In genomic region chr2:12715878-12716249, GRCh38 we compare ENCODE assay signal across 8 cellular contexts. TPM values are rescaled to one million over a fixed set of nuclear protein-coding genes. Genes with fewer than 3 reads are reported as not detected.
DNase-seq lines count a peak whose midpoint lies in the region; ATAC-seq, FAIRE-seq and TF ChIP-seq lines count a peak whose summit lies in the region.

No MANE protein-coding gene starts in this region.

- TF ChIP-seq RAD21 in H1 (IDR thresholded peaks at IDR 0.05 in 1 of 2, conservative IDR thresholded peaks at IDR 0.05 in 1 of 2; ENCODE audit: low read depth in 2 of 2, low read length in 2 of 2): peak; percentile 62 to 73

- TF ChIP-seq EP300 in H1 (IDR thresholded peaks at IDR 0.05; ENCODE audit: borderline replicate concordance in 1 of 2, low read depth in 2 of 2, low read length in 2 of 2): no peak

- no peak overlapping the region for H2AK5ac ChIP-seq in H1 (ENCODE audit: low read depth, low read length)

- no peak overlapping the region for H2BK12ac ChIP-seq in H1 (ENCODE audit: low read depth, low read length)

- no peaks in the 10 kb centered on the region for H3K36me3 ChIP-seq in H1 (ENCODE audit: control insufficient read depth in 2 of 4, insufficient read depth in 4 of 4, low read length in 3 of 4)

- H4K91ac ChIP-seq in H1 (replicated peaks; ENCODE audit: insufficient read length, low read length): peak overlapping the region; percentile 71

- TF ChIP-seq CTCF in H1 (IDR thresholded peaks at IDR 0.05; ENCODE audit: control extremely low read depth in 1 of 3, insufficient read depth in 1 of 3, low read depth in 1 of 3, low read length in 3 of 3): peak; percentile 59 to 77 (median 71)

- H4K5ac ChIP-seq in H1 (ENCODE audit: insufficient read length, low read depth, low read length): no peak overlapping the region

- POLR2A ChIA-PET in H1 (lab: Charles Lee; ENCODE audit: partially characterized antibody): interaction anchor here (0.6 kb wide), 2 partner anchors 70 to 694 kb away, joined by 3 read pairs; no protein-coding TSS in a partner anchor

- H3K4ac ChIP-seq in H1 (replicated peaks; ENCODE audit: insufficient read length, low read depth, low read length): no peak overlapping the region

- no peaks in the 10 kb centered on the region for H3K9me3 ChIP-seq in H1 (ENCODE audit: insufficient read depth in 2 of 2, low read depth in 1 of 2, low read length in 1 of 2)
- H3K9me3 ChIP-seq in mononuclear cell (ENCODE audit: low read depth, low read length): no peaks in the 10 kb centered on the region

- TF ChIP-seq POLR2A in H1 (IDR thresholded peaks at IDR 0.05; ENCODE audit: control extremely low read depth in 1 of 2, low read depth in 2 of 2, low read length in 2 of 2): no peak

- no peak overlapping the region for H2BK15ac ChIP-seq in H1 (ENCODE audit: low read length)

- H3K14ac ChIP-seq in H1 (ENCODE audit: insufficient read length): no peak overlapping the region

- H3K27me3 ChIP-seq in H1 (replicated peaks in 1 of 4; ENCODE audit: control insufficient read depth in 3 of 4, extremely low read depth in 1 of 4, insufficient read depth in 3 of 4, low read length in 3 of 4) (no peaks in the 10 kb centered on the region), mononuclear cell (ENCODE audit: insufficient read depth, low read length) (peaks cover 20% of the 10 kb centered on the region)

- no peak overlapping the region for H3K23ac ChIP-seq in H1 (ENCODE audit: insufficient read length)

- DNase-seq in DMS53 treated with DMSO at 0.1 percent for 48 hours (lab: John Stamatoyannopoulos, UW; ENCODE audit: unreplicated experiment) (peak; percentile 60), NCI-H748 treated with DMSO at 0.1 percent for 48 hours (lab: John Stamatoyannopoulos, UW) (peak; percentile 60), H1 (ENCODE audit: low read depth in 1 of 2, low spot score in 2 of 2) (peak in 1 of 2 experiments; percentile 68)
- DNase-seq in activated CD8-positive, alpha-beta memory T cell treated with anti-CD3 and anti-CD28 coated beads for 24 hours: peak; percentile 88
- DNase-seq in stimulated activated CD8-positive, alpha-beta memory T cell treated with anti-CD3 and anti-CD28 coated beads, Interleukin-2, amount 100 ng/mL, for 1 hour (ENCODE audit: low read depth in 2 of 2): peak; percentile 45 to 64

- CTCF ChIA-PET in H1 (lab: Charles Lee; ENCODE audit: partially characterized antibody): interaction anchor here (0.6 to 3.9 kb wide), 48 partner anchors 9 to 1015 kb away, joined by 3 to 22 read pairs (median 3); no protein-coding TSS in a partner anchor

- H2BK20ac ChIP-seq in H1 (ENCODE audit: low read length): no peak overlapping the region

- peak overlapping the region; percentile 82; the same call in 1 of the 2 replicates for H2AFZ ChIP-seq in H1 (ENCODE audit: low read length)

- H3K18ac ChIP-seq in H1 (ENCODE audit: extremely low read depth, low read length): peak overlapping the region; percentile 64

- H3K4me3 ChIP-seq in H1 (ENCODE audit: extremely low read depth in 1 of 4, insufficient read depth in 2 of 4, low read depth in 3 of 4, low read length in 4 of 4): peak overlapping the region; percentile 60 to 95 (median 74)
- H3K4me3 ChIP-seq in mononuclear cell (ENCODE audit: low read length): peak overlapping the region; percentile 67

- H3K79me2 ChIP-seq in H1 (ENCODE audit: control insufficient read depth in 1 of 2, insufficient read depth in 2 of 2, low read length in 2 of 2): peaks cover 4 to 32% of the 10 kb centered on the region in 2 experiments; a peak in 3 of 4 replicates

- peak overlapping the region; percentile 71 to 83 for H3K4me2 ChIP-seq in H1 (ENCODE audit: insufficient read depth in 1 of 2, low read depth in 2 of 2, low read length in 2 of 2)

- H3K23me2 ChIP-seq in H1 (ENCODE audit: low read depth, low read length): peaks cover 3% of the 10 kb centered on the region; the same call in 1 of the 2 replicates

- FAIRE-seq in H1 (lab: Jason Lieb, UNC): no peak

- H4K8ac ChIP-seq in H1 (ENCODE audit: extremely low read depth, insufficient read depth, low read length): no peak overlapping the region

- peaks cover 0 to 8% of the 10 kb centered on the region in 2 experiments for H4K20me1 ChIP-seq in H1 (replicated peaks in 1 of 2; ENCODE audit: control insufficient read depth in 1 of 2, insufficient read depth in 2 of 2, low read length in 2 of 2)

- no peak overlapping the region for H3K27ac ChIP-seq in H1 (ENCODE audit: low read depth, low read length)

- H2BK5ac ChIP-seq in H1 (ENCODE audit: low read depth, low read length): no peak overlapping the region

- 0 out of 7 replicates have a peak overlapping the region, but pooled peaks of 2 of the 4 experiments have one; percentile 52 to 70 for H3K9ac ChIP-seq in H1 (replicated peaks in 1 of 4; ENCODE audit: extremely low read depth in 1 of 4, low read depth in 3 of 4, low read length in 3 of 4)

- peak; percentile 42 for ATAC-seq in HG03064 (IDR thresholded peaks at IDR 0.05; ENCODE audit: low read depth, unreplicated experiment)
- ATAC-seq in GM19328 (IDR thresholded peaks at IDR 0.05; ENCODE audit: unreplicated experiment): no peak

- H3K56ac ChIP-seq in H1 (replicated peaks; ENCODE audit: insufficient read length, low read depth, low read length): no peak overlapping the region

- H3K4me1 ChIP-seq in H1 (replicated peaks in 1 of 4; ENCODE audit: control insufficient read depth in 3 of 4, insufficient read depth in 4 of 4, low read length in 3 of 4): peaks cover 0 to 10% (median 4%) of the 10 kb centered on the region in 4 experiments; a peak in 5 of 7 replicates
- peaks cover 44% of the 10 kb centered on the region for H3K4me1 ChIP-seq in mononuclear cell (ENCODE audit: insufficient read depth, low read length)

- H2BK120ac ChIP-seq in H1 (replicated peaks; ENCODE audit: low read depth, low read length): no peak overlapping the region

- 15% methylated on average over 10 of the region's 10 CpGs; no CpG with 5 or more reads in 1 of the 2 experiments for WGBS in H1 (ENCODE audit: extremely low coverage in 1 of 2, insufficient coverage in 1 of 2, insufficient read length in 1 of 2, insufficient replicate concordance in 2 of 2, low coverage in 1 of 2, low lambda C conversion rate in 2 of 2, missing lambda C conversion rate in 1 of 2), 2 experiments

- no peaks in the 10 kb centered on the region; the same call in 1 of the 2 replicates for H3K79me1 ChIP-seq in H1 (ENCODE audit: low read depth, low read length)

TF ChIP-seq in H1, 55 proteins besides CTCF, POLR2A, EP300 and RAD21:
- TF ChIP-seq BACH1 (IDR thresholded peaks at IDR 0.05; ENCODE audit: low read length) (peak; percentile 67; the same call in 1 of the 2 replicates), HDAC6 (IDR thresholded peaks at IDR 0.05; ENCODE audit: low read depth, low read length) (no peak), HDAC2 (IDR thresholded peaks at IDR 0.05; ENCODE audit: borderline replicate concordance in 1 of 2, low read depth in 2 of 2, low read length in 2 of 2) (peak in 1 of 2 experiments; percentile 88; a peak in 1 of 4 replicates), USF2 (IDR thresholded peaks at IDR 0.05; ENCODE audit: low read length) (no peak)

RNA-seq across cellular contexts. Expression of gene TRIB2, which starts 0.9 kb away (rescaled TPM):
- 57.0 and 57.3 TPM in 2 replicates for total RNA-seq in H1 (2021; fragmentation: NEBNext Ultra II Directional; extraction: Animal tissue kit (Norgen Biotek cat#: 25700))
- polyA plus RNA-seq in H1 (2011; rRNA removed): 40.8 and 55.1 TPM in 2 replicates
- polyA plus RNA-seq in H1 (2011; cell fraction: cytosol; rRNA removed): 53.2 TPM
- polyA plus RNA-seq in H1 (2011; cell fraction: nucleus; rRNA removed): 51.6 TPM
- polyA plus RNA-seq in H1 (2012, experiment 1 of 2): 55.5 to 79.9 TPM (median 61.3 TPM) in 4 replicates
- 17.4 TPM for polyA plus RNA-seq in H1 (2012, experiment 2 of 2)
- 70.6 TPM for polyA plus RNA-seq in H1 (2013, experiment 1 of 2)
- polyA plus RNA-seq in H1 (2013, experiment 2 of 2): 72.8 TPM
- 47.1 and 52.7 TPM in 2 replicates for polyA minus RNA-seq in H1 (2011; rRNA and poly(A)+ RNA removed)
- 51.4 TPM for polyA minus RNA-seq in H1 (2011; cell fraction: cytosol; rRNA and poly(A)+ RNA removed)
- polyA minus RNA-seq in H1 (2011; cell fraction: nucleus; rRNA and poly(A)+ RNA removed): 65.9 TPM
- total RNA-seq in mononuclear cell: 74.6 TPM
